Comparison of ENCODE assay signal across 1 cellular context in the genomic region with DNA sequence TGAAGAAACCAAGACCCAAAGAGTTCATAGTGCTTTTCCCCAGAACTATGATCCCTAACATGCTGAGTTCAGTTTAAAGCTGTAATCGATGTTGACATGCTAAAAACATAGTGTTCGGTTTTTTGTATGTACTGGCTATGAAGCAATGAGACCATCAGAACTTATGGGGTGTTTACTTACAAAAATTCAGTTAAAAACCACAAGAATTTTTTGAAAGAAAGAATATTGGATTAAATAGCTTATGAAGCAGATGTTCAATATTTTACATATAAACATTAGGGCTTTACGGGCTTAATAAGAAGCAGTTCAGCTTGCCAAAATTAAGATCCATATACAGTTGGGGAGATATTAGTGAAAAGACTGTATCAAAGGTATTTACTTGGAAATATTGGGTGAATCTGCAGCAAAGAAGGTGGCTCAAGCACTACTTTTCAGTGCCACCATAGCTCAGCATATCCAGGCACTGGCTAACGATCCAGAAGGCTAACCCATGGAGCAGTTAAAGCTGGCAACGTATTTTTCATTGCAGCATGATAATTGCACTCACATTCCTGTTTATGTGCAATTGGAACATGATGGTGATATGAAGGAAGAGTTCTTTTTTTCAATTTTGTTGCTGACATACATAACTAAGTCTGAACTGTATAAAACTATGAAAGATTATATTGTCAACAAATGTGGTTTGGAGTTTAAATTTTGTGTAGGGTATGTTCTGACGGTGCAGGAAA.
A peak's percentile ranks its signal among the peaks of the same experiment; 100 is the strongest.
TF ChIP-seq lines count a peak whose summit lies in the region.

No MANE protein-coding gene starts in this region.

TF ChIP-seq in IMR-90, 13 proteins besides CTCF, POLR2A, EP300 and RAD21:
- no peak for TF ChIP-seq BHLHE40 (IDR thresholded peaks at IDR 0.05; ENCODE audit: low read depth, low read length)
- TF ChIP-seq CEBPB (IDR thresholded peaks at IDR 0.05; ENCODE audit: low read depth, low read length) = peak; percentile 58
